15 cellular contexts compared by ENCODE assay signal in the genomic region with DNA sequence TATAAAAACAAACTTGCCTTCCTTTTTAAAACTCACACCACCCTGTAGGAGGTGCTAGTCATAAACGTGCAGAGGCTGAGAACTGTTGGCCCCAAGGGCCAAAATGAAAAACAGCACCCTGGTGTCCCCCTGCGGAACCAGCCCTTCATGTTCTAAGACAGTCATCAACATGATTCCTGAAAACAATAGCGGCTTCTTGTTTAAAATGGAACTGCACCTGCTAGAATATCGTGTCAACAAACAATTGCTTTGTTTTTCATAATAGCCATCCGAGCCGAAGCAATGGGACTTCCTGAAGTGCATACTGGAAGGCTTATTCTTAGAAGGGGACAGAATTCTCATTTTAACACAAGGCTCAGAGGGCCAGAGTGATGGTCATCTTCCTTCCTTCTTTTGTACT. TPM values are rescaled to one million over a fixed set of nuclear protein-coding genes. Genes with fewer than 3 reads are reported as not detected.
DNase-seq lines count a peak whose midpoint lies in the region; ATAC-seq and TF ChIP-seq lines count a peak whose summit lies in the region.
"Had no signal": no experiment of that assay in that cellular context is flagged by ENCODE, and none has a peak within 500 bp of the region (broad histone marks: within the 10 kb centered on the region; RNA-seq: fewer than 3 reads in every experiment).

No MANE protein-coding gene starts in this region.

- CTCF ChIA-PET in PC-3 (lab: Charles Lee) = no interaction called here

- H3K4me2 ChIP-seq in PC-3 (ENCODE audit: low read length) = no peak overlapping the region

- BruUV-seq in PC-3 (replicated peaks; lab: Mats Ljungman, UMichigan) = no TSS peak

- H3K9me3 Mint-ChIP-seq in nephron progenitor cell = no peaks in the 10 kb centered on the region
- no peaks in the 10 kb centered on the region for H3K9me3 Mint-ChIP-seq in stimulated activated effector memory CD8-positive, alpha-beta T cell treated with anti-CD3 and anti-CD28 coated beads, Interleukin-12 subunit alpha, Interleukin-12 subunit beta, amount 100 ng/mL, for 72 hours
- no peaks in the 10 kb centered on the region for H3K9me3 Mint-ChIP-seq in effector memory CD8-positive, alpha-beta T cell
- H3K9me3 Mint-ChIP-seq: activated CD4-positive, alpha-beta T cell treated with anti-CD3 and anti-CD28 coated beads, Interleukin-2, amount 10 ng/mL, durations not matched to agents 24 days and 14 days; activated naive CD8-positive, alpha-beta T cell treated with anti-CD3 and anti-CD28 coated beads, Interleukin-2, amount 10 ng/mL, durations not matched to agents 7 days and 5 days had no signal

- H3K9me3 ChIP-seq in PC-3 (ENCODE audit: low read length) (no peaks in the 10 kb centered on the region), esophagus muscularis mucosa (no peaks in the 10 kb centered on the region)
- H3K9me3 ChIP-seq: pancreas had no signal

- no peaks in the 10 kb centered on the region for H3K36me3 Mint-ChIP-seq in nephron progenitor cell (ENCODE audit: low read depth)
- H3K36me3 Mint-ChIP-seq in stimulated activated effector memory CD8-positive, alpha-beta T cell treated with anti-CD3 and anti-CD28 coated beads, Interleukin-12 subunit alpha, Interleukin-12 subunit beta, amount 100 ng/mL, for 72 hours = no peaks in the 10 kb centered on the region
- H3K36me3 Mint-ChIP-seq in effector memory CD8-positive, alpha-beta T cell (ENCODE audit: insufficient read depth) = no peaks in the 10 kb centered on the region
- H3K36me3 Mint-ChIP-seq: activated naive CD8-positive, alpha-beta T cell treated with anti-CD3 and anti-CD28 coated beads, Interleukin-2, amount 10 ng/mL, durations not matched to agents 7 days and 5 days had no signal

- TF ChIP-seq POLR2A in esophagus muscularis mucosa (IDR thresholded peaks at IDR 0.05; ENCODE audit: low read depth) = no peak

- WGBS in esophagus muscularis mucosa = 71% methylated on average over 6 of the region's 6 CpGs

- no peak overlapping the region for H3K27ac Mint-ChIP-seq in nephron progenitor cell
- H3K27ac Mint-ChIP-seq in stimulated activated effector memory CD8-positive, alpha-beta T cell treated with anti-CD3 and anti-CD28 coated beads, Interleukin-12 subunit alpha, Interleukin-12 subunit beta, amount 100 ng/mL, for 72 hours = no peak overlapping the region
- H3K27ac Mint-ChIP-seq in effector memory CD8-positive, alpha-beta T cell = no peak overlapping the region
- H3K27ac Mint-ChIP-seq: activated CD4-positive, alpha-beta T cell treated with anti-CD3 and anti-CD28 coated beads, Interleukin-2, amount 10 ng/mL, durations not matched to agents 24 days and 14 days; activated naive CD8-positive, alpha-beta T cell treated with anti-CD3 and anti-CD28 coated beads, Interleukin-2, amount 10 ng/mL, durations not matched to agents 7 days and 5 days had no signal

- no peak overlapping the region for H2AFZ ChIP-seq in PC-3 (ENCODE audit: low read length)

- ATAC-seq in PC-3 = no peak
- no peak for ATAC-seq in stimulated activated effector memory CD8-positive, alpha-beta T cell treated with anti-CD3 and anti-CD28 coated beads, Interleukin-12 subunit alpha, Interleukin-12 subunit beta, amount 100 ng/mL, for 72 hours
- no peak for ATAC-seq in effector memory CD8-positive, alpha-beta T cell (replicated peaks)
- ATAC-seq: pancreas had no signal

- H3K27me3 Mint-ChIP-seq in nephron progenitor cell (ENCODE audit: low read depth, poor library complexity) = peaks cover 13% of the 10 kb centered on the region
- peaks cover 5 to 16% of the 10 kb centered on the region in 2 donors for H3K27me3 Mint-ChIP-seq in effector memory CD8-positive, alpha-beta T cell
- H3K27me3 Mint-ChIP-seq: activated naive CD8-positive, alpha-beta T cell treated with anti-CD3 and anti-CD28 coated beads, Interleukin-2, amount 10 ng/mL, durations not matched to agents 7 days and 5 days had no signal

- H4K20me1 ChIP-seq in PC-3 (ENCODE audit: low read length) = no peaks in the 10 kb centered on the region

- peak; percentile 70 for DNase-seq in DMS153 treated with DMSO at 0.1 percent for 48 hours (lab: John Stamatoyannopoulos, UW; ENCODE audit: unreplicated experiment)
- DNase-seq in NCI-H1417 treated with DMSO at 0.1 percent for 48 hours (lab: John Stamatoyannopoulos, UW) = peak; percentile 33
- no peak for DNase-seq in PC-3
- no peak for DNase-seq in nephron progenitor cell
- DNase-seq in NOMO-1 treated with DMSO at 0.1 percent for 48 hours (lab: John Stamatoyannopoulos, UW; ENCODE audit: unreplicated experiment) = no peak
- DNase-seq in stimulated activated effector memory CD8-positive, alpha-beta T cell treated with anti-CD3 and anti-CD28 coated beads, Interleukin-12 subunit alpha, Interleukin-12 subunit beta, amount 100 ng/mL, for 72 hours (ENCODE audit: low spot score in 2 of 2) = no peak
- no peak for DNase-seq in effector memory CD8-positive, alpha-beta T cell
- DNase-seq in esophagus muscularis mucosa (ENCODE audit: extremely low spot score) = no peak
- DNase-seq: activated CD4-positive, alpha-beta T cell treated with anti-CD3 and anti-CD28 coated beads, Interleukin-2, amount 10 ng/mL, durations not matched to agents 24 days and 14 days; activated naive CD8-positive, alpha-beta T cell treated with anti-CD3 and anti-CD28 coated beads, Interleukin-2, amount 10 ng/mL, durations not matched to agents 7 days and 5 days; DND-41; NCI-H524 treated with DMSO at 0.1 percent for 48 hours; pancreas; stimulated activated CD4-positive, alpha-beta T cell treated with anti-CD3 and anti-CD28 coated beads, Interleukin-12 subunit alpha, Interleukin-12 subunit beta, amount 100 ng/mL, for 4 hours; T1000 had no signal

- H3K27me3 ChIP-seq in PC-3 (ENCODE audit: low read length) (no peaks in the 10 kb centered on the region), esophagus muscularis mucosa (no peaks in the 10 kb centered on the region)
- H3K27me3 ChIP-seq: pancreas had no signal

- intact Hi-C loops in PC-3 (cut with micrococcal nuclease) = no loop called here
- intact Hi-C loops in esophagus muscularis mucosa (cut with DNase I) = no loop called here

- no peak overlapping the region for H3K27ac ChIP-seq in PC-3 (ENCODE audit: low read length)
- H3K27ac ChIP-seq in esophagus muscularis mucosa (replicated peaks in 1 of 4) = peak overlapping the region in 2 of 4 donors; percentile 28 to 48
- H3K27ac ChIP-seq: pancreas had no signal

- H3K4me3 ChIP-seq in PC-3 (ENCODE audit: low read length) = no peak overlapping the region
- H3K4me3 ChIP-seq in esophagus muscularis mucosa = no peak overlapping the region
- H3K4me3 ChIP-seq: pancreas had no signal

- H3F3A ChIP-seq in PC-3 (ENCODE audit: low read length, unreplicated experiment) = no peaks in the 10 kb centered on the region

- H3K4me3 Mint-ChIP-seq in nephron progenitor cell = no peak overlapping the region
- H3K4me3 Mint-ChIP-seq in stimulated activated effector memory CD8-positive, alpha-beta T cell treated with anti-CD3 and anti-CD28 coated beads, Interleukin-12 subunit alpha, Interleukin-12 subunit beta, amount 100 ng/mL, for 72 hours = no peak overlapping the region
- no peak overlapping the region for H3K4me3 Mint-ChIP-seq in effector memory CD8-positive, alpha-beta T cell
- H3K4me3 Mint-ChIP-seq: activated CD4-positive, alpha-beta T cell treated with anti-CD3 and anti-CD28 coated beads, Interleukin-2, amount 10 ng/mL, durations not matched to agents 24 days and 14 days; activated naive CD8-positive, alpha-beta T cell treated with anti-CD3 and anti-CD28 coated beads, Interleukin-2, amount 10 ng/mL, durations not matched to agents 7 days and 5 days had no signal

- no peaks in the 10 kb centered on the region for H3K36me3 ChIP-seq in PC-3 (ENCODE audit: low read depth, low read length)
- no peaks in the 10 kb centered on the region for H3K36me3 ChIP-seq in esophagus muscularis mucosa
- H3K36me3 ChIP-seq: pancreas had no signal

- H3K4me1 ChIP-seq in PC-3 (ENCODE audit: insufficient read depth, low read length) = no peaks in the 10 kb centered on the region
- peaks cover 9 to 14% (median 12%) of the 10 kb centered on the region in 4 donors for H3K4me1 ChIP-seq in esophagus muscularis mucosa

- no peaks in the 10 kb centered on the region for H3K9me2 ChIP-seq in PC-3 (replicated peaks; ENCODE audit: low read length)

- peaks cover 56% of the 10 kb centered on the region for H3K4me1 Mint-ChIP-seq in nephron progenitor cell
- no peaks in the 10 kb centered on the region for H3K4me1 Mint-ChIP-seq in stimulated activated effector memory CD8-positive, alpha-beta T cell treated with anti-CD3 and anti-CD28 coated beads, Interleukin-12 subunit alpha, Interleukin-12 subunit beta, amount 100 ng/mL, for 72 hours
- no peaks in the 10 kb centered on the region for H3K4me1 Mint-ChIP-seq in effector memory CD8-positive, alpha-beta T cell (ENCODE audit: low read depth in 2 of 2)
- H3K4me1 Mint-ChIP-seq: activated CD4-positive, alpha-beta T cell treated with anti-CD3 and anti-CD28 coated beads, Interleukin-2, amount 10 ng/mL, durations not matched to agents 24 days and 14 days; activated naive CD8-positive, alpha-beta T cell treated with anti-CD3 and anti-CD28 coated beads, Interleukin-2, amount 10 ng/mL, durations not matched to agents 7 days and 5 days had no signal

- TF ChIP-seq EP300 in esophagus muscularis mucosa (IDR thresholded peaks at IDR 0.05) = no peak

- POLR2A ChIA-PET in PC-3 (lab: Charles Lee; ENCODE audit: unreplicated experiment) = no interaction called here

- TF ChIP-seq CTCF in PC-3 (conservative IDR thresholded peaks at IDR 0.05; ENCODE audit: low read depth, low read length) (peak; percentile 34; the same call in 1 of the 2 replicates), nephron progenitor cell (IDR thresholded peaks at IDR 0.05) (peak; percentile 8), esophagus muscularis mucosa (IDR thresholded peaks at IDR 0.05) (no peak)

- H3K79me2 ChIP-seq in PC-3 (ENCODE audit: low read length) = no peaks in the 10 kb centered on the region

- no peak overlapping the region for H3K9ac ChIP-seq in PC-3 (ENCODE audit: low read length)

RNA-seq across cellular contexts. Expression of gene MECOM, which starts 43.7 kb away (rescaled TPM):
- total RNA-seq in PC-3 (2014; rRNA removed) (10.0 and 11.4 TPM in 2 replicates), esophagus muscularis mucosa (10 to 100 TPM; 11.7 to 19.1 (median 13.6) TPM)
- total RNA-seq: activated CD4-positive, alpha-beta T cell treated with anti-CD3 and anti-CD28 coated beads, Interleukin-2, amount 10 ng/mL, durations not matched to agents 24 days and 14 days; activated naive CD8-positive, alpha-beta T cell treated with anti-CD3 and anti-CD28 coated beads, Interleukin-2, amount 10 ng/mL, durations not matched to agents 7 days and 5 days had no signal

Comparison
In these comparisons a context has a peak if more than half of its experiments do, and no peak if none do; other contexts are left out.
1. DNase-seq: peak in DMS153 treated with DMSO at 0.1 percent for 48 hours (single experiment) and NCI-H1417 treated with DMSO at 0.1 percent for 48 hours (single experiment); none in PC-3 (single experiment), nephron progenitor cell (single experiment), NOMO-1 treated with DMSO at 0.1 percent for 48 hours (single experiment), stimulated activated effector memory CD8-positive, alpha-beta T cell treated with anti-CD3 and anti-CD28 coated beads, Interleukin-12 subunit alpha, Interleukin-12 subunit beta, amount 100 ng/mL, for 72 hours (0 of 2), effector memory CD8-positive, alpha-beta T cell (0 of 3) and esophagus muscularis mucosa (single experiment).
2. CTCF ChIP-seq: peak in PC-3 (single experiment) and nephron progenitor cell (single experiment); none in esophagus muscularis mucosa (0 of 3).